Comparison of ENCODE assay signal across 13 cellular contexts in genomic region chr5:59640411-59640810, GRCh38.
DNase-seq lines count a peak whose midpoint lies in the region; ATAC-seq and TF ChIP-seq lines count a peak whose summit lies in the region.
"Had no signal": no experiment of that assay in that cellular context is flagged by ENCODE, and none has a peak within 500 bp of the region (broad histone marks: within the 10 kb centered on the region; RNA-seq: fewer than 3 reads in every experiment).

No MANE protein-coding gene starts in this region.

- no peak overlapping the region for H2BK5ac ChIP-seq in trophoblast cell (ENCODE audit: low read depth, low read length, poor library complexity)

- no peak overlapping the region for H4K8ac ChIP-seq in trophoblast cell (ENCODE audit: low read depth, low read length)

- H3K23ac ChIP-seq in trophoblast cell (ENCODE audit: low read length): no peak overlapping the region

- DNase-seq in ELR (ENCODE audit: low read depth) (peak; percentile 39), Peyer's patch (peak in 2 of 3 donors; percentile 48 to 59), fibroblast of villous mesenchyme (ENCODE audit: low read depth) (peak; percentile 35), trophoblast cell (peak; percentile 40 to 66), NCI-H2171 treated with DMSO at 0.1 percent for 48 hours (lab: John Stamatoyannopoulos, UW) (no peak), NCI-H510A (lab: John Stamatoyannopoulos, UW) (no peak)
- DNase-seq: activated CD8-positive, alpha-beta T cell treated with anti-CD3 and anti-CD28 coated beads, Interleukin-2, amount 10 ng/mL, durations not matched to agents 7 days and 5 days; CD4-positive, alpha-beta T cell; effector memory CD4-positive, alpha-beta T cell; NCI-H1092 treated with DMSO at 0.1 percent for 48 hours; RPMI8226; stomach had no signal

- H3K36me3 ChIP-seq in Peyer's patch (no peaks in the 10 kb centered on the region), trophoblast cell (ENCODE audit: control insufficient read depth in 1 of 2, insufficient read depth in 2 of 2, low read length in 2 of 2) (no peaks in the 10 kb centered on the region)
- H3K36me3 ChIP-seq: stomach had no signal

- H3K4me2 ChIP-seq in trophoblast cell (ENCODE audit: low read length): no peak overlapping the region

- H2AK5ac ChIP-seq in trophoblast cell (ENCODE audit: low read length): no peak overlapping the region

- TF ChIP-seq CTCF in Peyer's patch (IDR thresholded peaks at IDR 0.05) (no peak), fibroblast of villous mesenchyme (IDR thresholded peaks at IDR 0.05; ENCODE audit: insufficient read depth, low read depth, low read length) (no peak)

- no peak overlapping the region for H3K9ac ChIP-seq in trophoblast cell (ENCODE audit: low read length)

- H2BK12ac ChIP-seq in trophoblast cell (ENCODE audit: low read length): no peak overlapping the region

- no peak overlapping the region for H4K91ac ChIP-seq in trophoblast cell (ENCODE audit: low read depth, low read length)

- no CpG with 5 or more reads among the region's 1 CpG for WGBS in trophoblast cell (ENCODE audit: extremely low coverage, insufficient coverage, insufficient read length)

- no peak overlapping the region for H2AFZ ChIP-seq in trophoblast cell (ENCODE audit: insufficient read depth, low read length, poor library complexity)

- H3K79me2 ChIP-seq in trophoblast cell (ENCODE audit: control insufficient read depth, insufficient read depth, low read length, poor library complexity): no peaks in the 10 kb centered on the region

- ATAC-seq in HG02870 (IDR thresholded peaks at IDR 0.05; ENCODE audit: unreplicated experiment): no peak
- ATAC-seq: activated CD8-positive, alpha-beta T cell treated with anti-CD3 and anti-CD28 coated beads, Interleukin-2, amount 10 ng/mL, durations not matched to agents 7 days and 5 days had no signal

- H3K4ac ChIP-seq in trophoblast cell (ENCODE audit: low read depth, low read length): no peak overlapping the region

- no peak overlapping the region for H3K14ac ChIP-seq in trophoblast cell (ENCODE audit: low read length)

- H3K27me3 ChIP-seq in Peyer's patch (no peaks in the 10 kb centered on the region), trophoblast cell (ENCODE audit: insufficient read depth, low read length) (no peaks in the 10 kb centered on the region)
- H3K27me3 ChIP-seq: stomach had no signal

- H3K4me1 ChIP-seq in Peyer's patch: no peaks in the 10 kb centered on the region
- peaks cover 0 to 3% of the 10 kb centered on the region in 2 experiments for H3K4me1 ChIP-seq in trophoblast cell (ENCODE audit: control insufficient read depth in 1 of 2, insufficient read depth in 2 of 2, low read length in 2 of 2)
- H3K4me1 ChIP-seq: stomach had no signal

- no peak overlapping the region for H2BK120ac ChIP-seq in trophoblast cell (ENCODE audit: insufficient read depth, low read length, poor library complexity)

- TF ChIP-seq POLR2A in Peyer's patch (IDR thresholded peaks at IDR 0.05): no peak

- no peak overlapping the region for H3K18ac ChIP-seq in trophoblast cell (ENCODE audit: low read length)

- no peak overlapping the region for H4K12ac ChIP-seq in trophoblast cell (ENCODE audit: low read depth, low read length)

- H3K4me3 ChIP-seq in Peyer's patch: no peak overlapping the region
- no peak overlapping the region for H3K4me3 ChIP-seq in fibroblast of villous mesenchyme (ENCODE audit: low read depth, low read length)
- H3K4me3 ChIP-seq in trophoblast cell (ENCODE audit: low read depth, low read length): no peak overlapping the region
- H3K4me3 ChIP-seq: stomach had no signal

- H3K79me1 ChIP-seq in trophoblast cell (ENCODE audit: low read length): no peaks in the 10 kb centered on the region

- H3K9me3 ChIP-seq in Peyer's patch: no peaks in the 10 kb centered on the region
- no peaks in the 10 kb centered on the region for H3K9me3 ChIP-seq in trophoblast cell (ENCODE audit: insufficient read depth, low read depth, low read length)
- H3K9me3 ChIP-seq: stomach had no signal

- H3K27ac ChIP-seq in Peyer's patch (no peak overlapping the region), trophoblast cell (ENCODE audit: low read depth, low read length) (no peak overlapping the region)
- H3K27ac ChIP-seq: stomach had no signal

Comparison
In these comparisons a context has a peak if more than half of its experiments do, and no peak if none do; other contexts are left out.
1. DNase-seq: peak in ELR (single experiment), Peyer's patch (2 of 3), fibroblast of villous mesenchyme (single experiment) and trophoblast cell (2 of 2); none in NCI-H2171 treated with DMSO at 0.1 percent for 48 hours (single experiment) and NCI-H510A (single experiment).